ENCODE assay signal across 10 cellular contexts in genomic region chr2:97728091-97728596, GRCh38. TPM values are rescaled to one million over a fixed set of nuclear protein-coding genes. Genes with fewer than 3 reads are reported as not detected.
DNase-seq lines count a peak whose midpoint lies in the region; ATAC-seq and TF ChIP-seq lines count a peak whose summit lies in the region.
"Had no signal": no experiment of that assay in that cellular context is flagged by ENCODE, and none has a peak within 500 bp of the region (broad histone marks: within the 10 kb centered on the region; RNA-seq: fewer than 3 reads in every experiment).

No MANE protein-coding gene starts in this region.

- H3K4me3 ChIP-seq in fibroblast of pulmonary artery (replicated peaks; ENCODE audit: low read depth, low read length) (no peak overlapping the region), skeletal muscle cell (ENCODE audit: low read depth, low read length) (no peak overlapping the region), colonic mucosa (no peak overlapping the region), ovary (no peak overlapping the region)

- no peak for TF ChIP-seq EP300 in ovary (IDR thresholded peaks at IDR 0.05)

- in situ Hi-C loops in SK-MEL-5 (cut with HindIII; ENCODE audit: low pct_unique_long_range_greater_than_20kb, low sequenced_read_pairs), result no loop called here

- H3K4me1 ChIP-seq in colonic mucosa, result no peaks in the 10 kb centered on the region
- H3K4me1 ChIP-seq in ovary (ENCODE audit: insufficient read depth), result no peaks in the 10 kb centered on the region

- H3K27ac ChIP-seq in colonic mucosa (no peak overlapping the region), ovary (no peak overlapping the region)

- intact Hi-C loops in colonic mucosa (cut with DNase I), result no loop called here
- intact Hi-C loops in ovary (cut with DNase I), result no loop called here

- TF ChIP-seq POLR2A in ovary (IDR thresholded peaks at IDR 0.05), result no peak

- ATAC-seq in GM19455 (IDR thresholded peaks at IDR 0.05; ENCODE audit: unreplicated experiment), result no peak

- H3K9me3 ChIP-seq in colonic mucosa (no peaks in the 10 kb centered on the region), ovary (no peaks in the 10 kb centered on the region)

- no peaks in the 10 kb centered on the region for H3K27me3 ChIP-seq in colonic mucosa
- no peaks in the 10 kb centered on the region for H3K27me3 ChIP-seq in ovary

- no peaks in the 10 kb centered on the region for H3K36me3 ChIP-seq in colonic mucosa
- H3K36me3 ChIP-seq in ovary, result no peaks in the 10 kb centered on the region

- DNase-seq in NCI-H345 (lab: John Stamatoyannopoulos, UW) (peak; percentile 17), NCI-H345 treated with DMSO at 0.1 percent for 48 hours (lab: John Stamatoyannopoulos, UW; ENCODE audit: unreplicated experiment) (no peak), SK-MEL-5 (ENCODE audit: low read depth, low spot score) (peak; percentile 15), fibroblast of pulmonary artery (ENCODE audit: low read depth) (peak; percentile 33), skeletal muscle cell (ENCODE audit: low read depth) (peak; percentile 26), colonic mucosa (no peak), ovary (no peak)
- DNase-seq: NCI-H510A had no signal

- no peak overlapping the region for H3K9ac ChIP-seq in colonic mucosa (ENCODE audit: low read depth in 2 of 2, low read length in 2 of 2)

- WGBS in ovary, 3 donors, result 29 to 48% (median 32%) methylated on average over 9 of the region's 9 CpGs

- TF ChIP-seq CTCF in fibroblast of pulmonary artery (IDR thresholded peaks at IDR 0.05; ENCODE audit: low read length, missing control alignments) (no peak), colonic mucosa (IDR thresholded peaks at IDR 0.05) (no peak), ovary (IDR thresholded peaks at IDR 0.05) (no peak)

RNA-seq across cellular contexts. Expression of gene ZAP70, which starts 14.8 kb away (rescaled TPM):
- not detected in 2 replicates for total RNA-seq in SK-MEL-5 (2014; rRNA removed; shearing (Covaris generic))
- not detected in 2 replicates for polyA plus RNA-seq in SK-MEL-5 (2015; cell fraction: cytosol; rRNA removed)
- 1.3 TPM in 1 of 2 replicates, not detected in the other for polyA plus RNA-seq in SK-MEL-5 (2015; cell fraction: nucleus; rRNA removed)
- total RNA-seq in colonic mucosa (1 to 10 TPM; 2.2 to 3.4 TPM), ovary (1 to 10 TPM in 3 of 7 donors, under 1 TPM in 4; 0.45 to 2.0 (median 0.69) TPM)
- polyA plus RNA-seq in ovary, result 1 to 10 TPM in 1 of 2 donors, under 1 TPM in 1; 0.75 to 1.2 TPM
- total RNA-seq: endothelial cell of umbilical vein had no signal

RNA-seq across cellular contexts. Expression of gene C2orf92, which starts 58.6 kb away (rescaled TPM):
- 0.19 and 0.21 TPM in 2 replicates for total RNA-seq in SK-MEL-5 (2014; rRNA removed; shearing (Covaris generic))
- not detected in 2 replicates for polyA plus RNA-seq in SK-MEL-5 (2015; cell fraction: cytosol; rRNA removed)
- 2.2 and 7.6 TPM in 2 replicates for polyA plus RNA-seq in SK-MEL-5 (2015; cell fraction: nucleus; rRNA removed)
- total RNA-seq in colonic mucosa, result 1 to 10 TPM; 4.6 to 5.0 TPM
- 10 to 100 TPM in 1 of 7 donors, 1 to 10 TPM in 6; 3.1 to 17.5 (median 4.5) TPM for total RNA-seq in ovary
- 1 to 10 TPM; 2.3 to 3.8 TPM for polyA plus RNA-seq in ovary

Comparison
In these comparisons a context has a peak if more than half of its experiments do, and no peak if none do; other contexts are left out.
1. DNase-seq: peak in NCI-H345 (single experiment), SK-MEL-5 (single experiment), fibroblast of pulmonary artery (single experiment) and skeletal muscle cell (single experiment); none in NCI-H345 treated with DMSO at 0.1 percent for 48 hours (single experiment), colonic mucosa (single experiment) and ovary (0 of 5).